In genomic region chr4:135236035-135236434, GRCh38 we compare ENCODE assay signal across 8 cellular contexts.
"Had no signal": no experiment of that assay in that cellular context is flagged by ENCODE, and none has a peak within 500 bp of the region (broad histone marks: within the 10 kb centered on the region; RNA-seq: fewer than 3 reads in every experiment).

No MANE protein-coding gene starts in this region.

- H3K36me3 ChIP-seq: HAP-1 had no signal

- H3K36me3 Mint-ChIP-seq: IgD-negative memory B cell had no signal

- H3K9me3 ChIP-seq: HAP-1 had no signal

- DNase-seq: GOT3, H7, HFFc6 had no signal

- H3K4me3 Mint-ChIP-seq: HFFc6, IgD-negative memory B cell had no signal

- ATAC-seq: HCT116, HepG2 had no signal

- H3K4me3 ChIP-seq: HAP-1 had no signal

- H3K4me1 Mint-ChIP-seq: IgD-negative memory B cell had no signal

- H3K27ac Mint-ChIP-seq: HFFc6, IgD-negative memory B cell had no signal

- H3K4me1 ChIP-seq: HAP-1 had no signal

- H3K9me3 Mint-ChIP-seq: HFFc6 had no signal

- H3K27ac ChIP-seq: HL-60 had no signal

- H3K27me3 Mint-ChIP-seq: IgD-negative memory B cell had no signal
